1 cellular context compared by ENCODE assay signal in the genomic region with DNA sequence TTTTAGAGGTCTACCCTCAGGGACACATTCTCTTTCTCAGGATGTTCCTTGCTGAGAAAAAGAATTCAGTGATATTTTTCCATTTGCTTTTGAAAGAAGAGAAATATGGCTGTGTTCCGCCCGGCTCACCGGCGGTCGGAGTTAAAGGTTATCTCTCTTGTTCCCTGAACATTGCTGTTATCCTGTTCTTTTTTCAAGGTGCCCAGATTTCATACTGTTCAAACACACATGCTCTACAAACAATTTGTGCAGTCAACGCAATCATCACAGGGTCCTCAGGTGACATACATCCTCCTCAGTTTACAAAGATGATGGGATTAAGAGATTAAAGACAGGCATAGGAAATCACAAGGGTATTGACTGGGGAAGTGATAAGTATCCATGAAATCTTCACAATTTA.
TF ChIP-seq lines count a peak whose summit lies in the region.
"Not testable (repeated sequence)": the region's sequence is repeated elsewhere in the genome, so short reads cannot be mapped to it uniquely, and the experiment has no call there.

No MANE protein-coding gene starts in this region.

TF ChIP-seq in HepG2, 621 proteins besides CTCF, POLR2A, EP300 and RAD21:
- not testable (repeated sequence) for TF ChIP-seq NR2F6 (IDR thresholded peaks at IDR 0.05)
- TF ChIP-seq NR2F6 (CRISPR knock-in tag; IDR thresholded peaks at IDR 0.05) (peak; percentile 21; the same call in 1 of the 2 replicates), ZNF441 (CRISPR knock-in tag; IDR thresholded peaks at IDR 0.05; ENCODE audit: borderline replicate concordance) (peak; percentile 88), GFI1 (CRISPR knock-in tag; IDR thresholded peaks at IDR 0.05; ENCODE audit: borderline replicate concordance) (peak; percentile 67; the same call in 1 of the 2 replicates), ZNF33A (CRISPR knock-in tag; IDR thresholded peaks at IDR 0.05; ENCODE audit: borderline replicate concordance) (peak; percentile 99)
